Comparison of ENCODE assay signal across 14 cellular contexts in the genomic region with DNA sequence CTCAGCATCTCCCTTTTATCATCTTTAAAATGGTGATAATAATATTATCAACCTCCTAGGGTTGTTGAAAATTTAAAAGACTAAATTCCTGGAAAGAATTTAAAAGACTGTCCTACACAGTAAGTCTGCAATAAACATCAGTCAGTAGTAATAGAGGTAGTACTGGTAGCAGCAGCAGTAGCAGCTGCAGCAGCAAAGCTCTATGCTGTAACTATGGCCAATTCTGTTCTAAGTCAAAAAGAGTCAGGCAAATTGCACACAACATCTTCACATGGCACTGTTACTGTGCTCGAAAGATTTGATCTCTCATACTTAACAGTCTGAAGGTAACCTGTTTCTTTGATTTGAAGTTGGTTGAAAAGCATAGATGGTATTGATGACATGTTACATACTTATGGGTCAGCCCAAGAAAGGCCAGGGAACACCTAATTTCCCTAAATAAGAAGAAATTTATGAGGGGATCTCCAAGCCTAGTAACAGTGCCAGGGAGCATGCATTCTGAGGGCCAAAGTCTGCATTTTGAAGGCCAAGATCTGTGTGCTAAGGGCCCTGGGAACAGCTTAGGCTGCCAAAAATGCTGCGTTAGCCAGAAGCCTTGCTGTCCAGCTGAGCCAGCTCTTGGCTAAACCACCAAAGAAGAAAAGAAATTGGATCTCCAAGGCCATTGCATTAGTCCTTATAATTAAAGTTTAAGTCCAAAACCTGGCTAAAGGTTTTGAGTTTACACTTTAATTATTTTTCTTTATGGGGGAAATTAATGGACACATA.
DNase-seq lines count a peak whose midpoint lies in the region; ATAC-seq and TF ChIP-seq lines count a peak whose summit lies in the region.
"Had no signal": no experiment of that assay in that cellular context is flagged by ENCODE, and none has a peak within 500 bp of the region (broad histone marks: within the 10 kb centered on the region; RNA-seq: fewer than 3 reads in every experiment).

No MANE protein-coding gene starts in this region.

- DNase-seq in NCI-H446 (lab: John Stamatoyannopoulos, UW) (peak; percentile 40 to 85), cerebellum (ENCODE audit: low spot score) (peak; percentile 72), midbrain (lab: John Stamatoyannopoulos, UW) (peak; percentile 45), superior temporal gyrus (ENCODE audit: extremely low spot score) (peak; percentile 17), DMS79 treated with DMSO at 0.1 percent for 48 hours (lab: John Stamatoyannopoulos, UW) (no peak), omental fat pad (ENCODE audit: low spot score) (no peak)
- no peak for DNase-seq in stimulated activated CD8-positive, alpha-beta memory T cell treated with anti-CD3 and anti-CD28 coated beads, Interleukin-4, amount 100 ng/mL, for 48 hours
- DNase-seq: MV-4-11, NCI-H1417, NCI-H1930, NCI-H2171, NCI-H510A, NCI-H82 had no signal

- no peak for TF ChIP-seq CTCF in omental fat pad (IDR thresholded peaks at IDR 0.05)

- ATAC-seq in omental fat pad (ENCODE audit: low FRiP score) = no peak
- ATAC-seq: K562 had no signal

Comparison
In these comparisons a context has a peak if more than half of its experiments do, and no peak if none do; other contexts are left out.
1. DNase-seq: peak in NCI-H446 (2 of 2), cerebellum (single experiment), midbrain (single experiment) and superior temporal gyrus (single experiment); none in stimulated activated CD8-positive, alpha-beta memory T cell treated with anti-CD3 and anti-CD28 coated beads, Interleukin-4, amount 100 ng/mL, for 48 hours (single experiment), DMS79 treated with DMSO at 0.1 percent for 48 hours (single experiment) and omental fat pad (single experiment).